Comparison of ENCODE assay signal across 16 cellular contexts in the genomic region with DNA sequence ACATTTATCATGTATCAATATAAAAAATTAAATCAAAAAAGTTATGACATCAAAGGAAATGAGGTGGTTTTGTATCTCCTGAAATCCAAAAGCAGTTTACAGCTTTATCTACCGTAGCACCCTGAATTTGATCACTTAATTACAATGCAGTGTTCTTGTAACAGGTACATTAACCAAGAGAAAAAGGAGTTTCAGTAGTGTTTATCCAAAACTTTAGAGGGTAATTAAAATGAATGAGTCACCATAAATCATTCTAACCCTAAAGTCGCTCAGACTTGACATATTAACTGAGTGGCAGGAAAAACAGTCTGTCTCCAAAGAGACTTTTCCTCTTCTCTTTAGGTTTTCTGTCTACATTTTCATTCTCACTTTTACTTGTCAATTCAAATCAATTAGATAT.
"Had no signal": no experiment of that assay in that cellular context is flagged by ENCODE, and none has a peak within 500 bp of the region (broad histone marks: within the 10 kb centered on the region; RNA-seq: fewer than 3 reads in every experiment).

No MANE protein-coding gene starts in this region.

- H3K27ac ChIP-seq: body of pancreas, epithelial cell of prostate, gastrocnemius medialis, psoas muscle, sigmoid colon, transverse colon had no signal

- H3K27me3 ChIP-seq: body of pancreas, gastrocnemius medialis, sigmoid colon, transverse colon had no signal

- H3K9me3 ChIP-seq: body of pancreas, gastrocnemius medialis, psoas muscle, sigmoid colon, transverse colon had no signal

- H3K36me3 ChIP-seq: gastrocnemius medialis, sigmoid colon, transverse colon had no signal

- H3K4me3 ChIP-seq: body of pancreas, gastrocnemius medialis, psoas muscle, sigmoid colon, transverse colon had no signal

- DNase-seq: activated CD4-positive, alpha-beta T cell treated with anti-CD3 and anti-CD28 coated beads, Interleukin-2, amount 50 U/mL, for 4 hours; activated effector memory CD4-positive, alpha-beta T cell treated with Interleukin-2 at 50 U/mL for 16 hours; activated T-cell treated with anti-CD3 and anti-CD28 coated beads, Interleukin-2, amount 50 U/mL, for 24 hours; amniotic stem cell; body of pancreas; cortex of kidney; effector CD8-positive, alpha-beta T cell; gastrocnemius medialis; nephron progenitor cell; psoas muscle; sigmoid colon; stimulated activated CD4-positive, alpha-beta T cell treated with anti-CD3 and anti-CD28 coated beads, Interleukin-2, amount 100 ng/mL, for 24 hours; stimulated activated naive CD4-positive, alpha-beta T cell; substantia nigra; transverse colon had no signal

- H3K4me1 ChIP-seq: gastrocnemius medialis, psoas muscle, transverse colon had no signal
